Comparison of ENCODE assay signal across 16 cellular contexts in genomic region chr13:36888645-36889044, GRCh38. TPM values are rescaled to one million over a fixed set of nuclear protein-coding genes. Genes with fewer than 3 reads are reported as not detected.
"Had no signal": no experiment of that assay in that cellular context is flagged by ENCODE, and none has a peak within 500 bp of the region (broad histone marks: within the 10 kb centered on the region; RNA-seq: fewer than 3 reads in every experiment).

No MANE protein-coding gene starts in this region.

- H3K4me1 ChIP-seq: psoas muscle had no signal

- H3K27ac ChIP-seq: psoas muscle, tibial artery had no signal

- H3K9me3 ChIP-seq: psoas muscle, tibial artery had no signal

- H3K27me3 ChIP-seq: tibial artery had no signal

- H3K36me3 ChIP-seq: tibial artery had no signal

- H3K4me1 Mint-ChIP-seq: activated CD8-positive, alpha-beta memory T cell treated with anti-CD3 and anti-CD28 coated beads, Interleukin-2, amount 10 ng/mL, durations not matched to agents 7 days and 5 days; activated naive CD8-positive, alpha-beta T cell treated with anti-CD3 and anti-CD28 coated beads, Interleukin-2, amount 10 ng/mL, durations not matched to agents 7 days and 5 days; natural killer cell had no signal

- H3K27ac Mint-ChIP-seq: activated CD8-positive, alpha-beta memory T cell treated with anti-CD3 and anti-CD28 coated beads, Interleukin-2, amount 10 ng/mL, durations not matched to agents 7 days and 5 days; activated naive CD8-positive, alpha-beta T cell treated with anti-CD3 and anti-CD28 coated beads, Interleukin-2, amount 10 ng/mL, durations not matched to agents 7 days and 5 days; activated T-cell treated with anti-CD3 and anti-CD28 coated beads, Interleukin-2, amount 50 U/mL, for 24 hours; natural killer cell; stimulated activated naive CD8-positive, alpha-beta T cell treated with anti-CD3 and anti-CD28 coated beads, Interleukin-15, Interleukin-2, amounts not matched to agents 100 ng/mL and 50 ng/mL, for 24 hours had no signal

- ATAC-seq: activated CD8-positive, alpha-beta memory T cell treated with anti-CD3 and anti-CD28 coated beads, Interleukin-2, amount 10 ng/mL, durations not matched to agents 7 days and 5 days; left lobe of liver; natural killer cell; psoas muscle had no signal

- H3K36me3 Mint-ChIP-seq: activated CD8-positive, alpha-beta memory T cell treated with anti-CD3 and anti-CD28 coated beads, Interleukin-2, amount 10 ng/mL, durations not matched to agents 7 days and 5 days; activated naive CD8-positive, alpha-beta T cell treated with anti-CD3 and anti-CD28 coated beads, Interleukin-2, amount 10 ng/mL, durations not matched to agents 7 days and 5 days; natural killer cell had no signal

- DNase-seq: activated CD4-positive, alpha-beta T cell treated with anti-CD3 and anti-CD28 coated beads for 1 hour; activated CD4-positive, alpha-beta T cell treated with anti-CD3 and anti-CD28 coated beads, Interleukin-2, amount 50 U/mL, for 48 hours; activated CD8-positive, alpha-beta memory T cell treated with anti-CD3 and anti-CD28 coated beads, Interleukin-2, amount 10 ng/mL, durations not matched to agents 7 days and 5 days; activated gamma-delta T cell; activated naive CD8-positive, alpha-beta T cell treated with anti-CD3 and anti-CD28 coated beads, Interleukin-2, amount 10 ng/mL, durations not matched to agents 7 days and 5 days; activated T-cell treated with anti-CD3 and anti-CD28 coated beads, Interleukin-2, amount 50 U/mL, for 24 hours; anterior cingulate cortex; islet precursor cell; natural killer cell; nucleus accumbens; psoas muscle; stimulated activated CD4-positive, alpha-beta T cell treated with anti-CD3 and anti-CD28 coated beads, Interleukin-4, amount 100 ng/mL, for 24 hours; T1000; tibial artery had no signal

- H3K4me3 Mint-ChIP-seq: activated CD8-positive, alpha-beta memory T cell treated with anti-CD3 and anti-CD28 coated beads, Interleukin-2, amount 10 ng/mL, durations not matched to agents 7 days and 5 days; activated naive CD8-positive, alpha-beta T cell treated with anti-CD3 and anti-CD28 coated beads, Interleukin-2, amount 10 ng/mL, durations not matched to agents 7 days and 5 days; activated T-cell treated with anti-CD3 and anti-CD28 coated beads, Interleukin-2, amount 50 U/mL, for 24 hours; natural killer cell; stimulated activated naive CD8-positive, alpha-beta T cell treated with anti-CD3 and anti-CD28 coated beads, Interleukin-15, Interleukin-2, amounts not matched to agents 100 ng/mL and 50 ng/mL, for 24 hours had no signal

- H3K9me3 Mint-ChIP-seq: activated naive CD8-positive, alpha-beta T cell treated with anti-CD3 and anti-CD28 coated beads, Interleukin-2, amount 10 ng/mL, durations not matched to agents 7 days and 5 days; activated T-cell treated with anti-CD3 and anti-CD28 coated beads, Interleukin-2, amount 50 U/mL, for 24 hours; natural killer cell; stimulated activated naive CD8-positive, alpha-beta T cell treated with anti-CD3 and anti-CD28 coated beads, Interleukin-15, Interleukin-2, amounts not matched to agents 100 ng/mL and 50 ng/mL, for 24 hours had no signal

- H3K4me3 ChIP-seq: psoas muscle, tibial artery had no signal

RNA-seq across cellular contexts. Expression of gene SMAD9, which starts 31.4 kb away (rescaled TPM):
- total RNA-seq: activated CD8-positive, alpha-beta memory T cell treated with anti-CD3 and anti-CD28 coated beads, Interleukin-2, amount 10 ng/mL, durations not matched to agents 7 days and 5 days; activated naive CD8-positive, alpha-beta T cell treated with anti-CD3 and anti-CD28 coated beads, Interleukin-2, amount 10 ng/mL, durations not matched to agents 7 days and 5 days; natural killer cell had no signal
